In genomic region chr22:36252754-36253522, GRCh38 we compare ENCODE assay signal across 9 cellular contexts. TPM values are rescaled to one million over a fixed set of nuclear protein-coding genes. Genes with fewer than 3 reads are reported as not detected.
DNase-seq lines count a peak whose midpoint lies in the region; ATAC-seq and TF ChIP-seq lines count a peak whose summit lies in the region.
"Had no signal": no experiment of that assay in that cellular context is flagged by ENCODE, and none has a peak within 500 bp of the region (broad histone marks: within the 10 kb centered on the region; RNA-seq: fewer than 3 reads in every experiment).

A gene with protein sequence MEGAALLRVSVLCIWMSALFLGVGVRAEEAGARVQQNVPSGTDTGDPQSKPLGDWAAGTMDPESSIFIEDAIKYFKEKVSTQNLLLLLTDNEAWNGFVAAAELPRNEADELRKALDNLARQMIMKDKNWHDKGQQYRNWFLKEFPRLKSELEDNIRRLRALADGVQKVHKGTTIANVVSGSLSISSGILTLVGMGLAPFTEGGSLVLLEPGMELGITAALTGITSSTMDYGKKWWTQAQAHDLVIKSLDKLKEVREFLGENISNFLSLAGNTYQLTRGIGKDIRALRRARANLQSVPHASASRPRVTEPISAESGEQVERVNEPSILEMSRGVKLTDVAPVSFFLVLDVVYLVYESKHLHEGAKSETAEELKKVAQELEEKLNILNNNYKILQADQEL (plus strand): TSS chr22:36253133. CDS start chr22:36254956, 1,823 bp downstream.

- H3K36me3 Mint-ChIP-seq in activated T-cell treated with anti-CD3 and anti-CD28 coated beads, Interleukin-2, amount 50 U/mL, for 24 hours (ENCODE audit: low read depth), result peaks cover 40% of the 10 kb centered on the region

- DNase-seq in IMR-90, result peak; percentile 43
- DNase-seq in activated T-cell treated with anti-CD3 and anti-CD28 coated beads, Interleukin-2, amount 50 U/mL, for 24 hours, result peak; percentile 62
- DNase-seq in fibroblast of the aortic adventitia (ENCODE audit: low read depth), result peak; percentile 74
- DNase-seq in pulmonary artery endothelial cell (ENCODE audit: low read depth, low spot score), result no peak

- H4K5ac ChIP-seq in IMR-90 (ENCODE audit: low read depth, low read length), result peak within 1 kb of the TSS; percentile 84

- no peaks in the 10 kb centered on the region for H3K27me3 ChIP-seq in IMR-90 (ENCODE audit: control insufficient read depth, insufficient read depth, low read length)
- H3K27me3 ChIP-seq: cardiac muscle cell had no signal

- TF ChIP-seq CTCF in IMR-90 (conservative IDR thresholded peaks at IDR 0.05; ENCODE audit: low read depth, low read length), result no peak
- no peak for TF ChIP-seq CTCF in fibroblast of the aortic adventitia (IDR thresholded peaks at IDR 0.05; ENCODE audit: insufficient read depth, low read length)

- WGBS in IMR-90 (ENCODE audit: extremely low coverage in 2 of 2, insufficient read length in 1 of 2), 2 experiments, result 83% methylated on average over 1 of the region's 10 CpGs; no CpG with 5 or more reads in 1 of the 2 experiments

- no peaks in the 10 kb centered on the region for H3K36me3 ChIP-seq in IMR-90 (ENCODE audit: control insufficient read depth, insufficient read depth, low read length)
- H3K36me3 ChIP-seq: cardiac muscle cell had no signal

- H2AFZ ChIP-seq in IMR-90 (replicated peaks; ENCODE audit: low read length, poor library complexity), result peak within 1 kb of the TSS; percentile 24

- in situ Hi-C loops in IMR-90 (cut with MboI; ENCODE audit: low sequenced_read_pairs), result no loop called here

- peaks cover 65% of the 10 kb centered on the region for H3K4me1 Mint-ChIP-seq in activated T-cell treated with anti-CD3 and anti-CD28 coated beads, Interleukin-2, amount 50 U/mL, for 24 hours (ENCODE audit: low read depth)

- no peak within 1 kb of the TSS for H4K91ac ChIP-seq in IMR-90 (ENCODE audit: insufficient read depth, low read depth, low read length)

- POLR2A ChIA-PET in IMR-90 (lab: Charles Lee; ENCODE audit: unreplicated experiment), result no interaction called here

- H2BK20ac ChIP-seq in IMR-90 (ENCODE audit: low read depth, low read length), result no peak within 1 kb of the TSS

- dilution Hi-C loops in IMR-90 (cut with HindIII; ENCODE audit: low sequenced_read_pairs, unreplicated experiment), result no loop called here

- H3K27ac ChIP-seq in IMR-90 (ENCODE audit: insufficient read depth, low read length), result no peak within 1 kb of the TSS
- H3K27ac ChIP-seq: cardiac muscle cell had no signal

- peaks cover 3% of the 10 kb centered on the region; the same call in 1 of the 2 replicates for H3K9me1 ChIP-seq in IMR-90 (ENCODE audit: insufficient read depth, low read length)

- peak within 1 kb of the TSS; percentile 45; the same call in 1 of the 2 replicates for H3K18ac ChIP-seq in IMR-90 (ENCODE audit: low read depth, low read length)

- intact Hi-C loops in IMR-90 (cut with micrococcal nuclease), result no loop called here

- peak within 1 kb of the TSS; percentile 97 for H3K27ac Mint-ChIP-seq in activated T-cell treated with anti-CD3 and anti-CD28 coated beads, Interleukin-2, amount 50 U/mL, for 24 hours

- peak within 1 kb of the TSS; percentile 27; the same call in 1 of the 2 replicates for H2AK5ac ChIP-seq in IMR-90 (ENCODE audit: low read depth, low read length)

- ATAC-seq in GM18868 (IDR thresholded peaks at IDR 0.05; ENCODE audit: unreplicated experiment) (peak; percentile 65), IMR-90 (ENCODE audit: low read depth) (peak; percentile 68), GM21390 (IDR thresholded peaks at IDR 0.05; ENCODE audit: unreplicated experiment) (no peak), HG03565 (IDR thresholded peaks at IDR 0.05; ENCODE audit: unreplicated experiment) (no peak), HG03045 (IDR thresholded peaks at IDR 0.05; ENCODE audit: unreplicated experiment) (no peak)

- H2BK15ac ChIP-seq in IMR-90 (ENCODE audit: low read depth, low read length), result peak within 1 kb of the TSS; percentile 48; the same call in 1 of the 3 replicates

- no peaks in the 10 kb centered on the region for H3K79me1 ChIP-seq in IMR-90 (ENCODE audit: low read depth in 1 of 2, low read length in 2 of 2)

- no peaks in the 10 kb centered on the region for H4K20me1 ChIP-seq in IMR-90 (ENCODE audit: insufficient read depth, low read length)

- H3K9me3 Mint-ChIP-seq in activated T-cell treated with anti-CD3 and anti-CD28 coated beads, Interleukin-2, amount 50 U/mL, for 24 hours, result no peaks in the 10 kb centered on the region

- H3K4me3 ChIP-seq in IMR-90 (ENCODE audit: insufficient read depth, low read depth, low read length) (peak within 1 kb of the TSS; percentile 32; the same call in 1 of the 2 replicates), fibroblast of the aortic adventitia (ENCODE audit: low read depth, low read length) (peak within 1 kb of the TSS; percentile 64)
- H3K4me3 ChIP-seq: cardiac muscle cell had no signal

- CTCF ChIA-PET in IMR-90 (lab: Yijun Ruan, JAX), result no interaction called here

- peak within 1 kb of the TSS; percentile 5 for H2AK9ac ChIP-seq in IMR-90 (replicated peaks; ENCODE audit: low read depth, low read length, poor library complexity)

- no peaks in the 10 kb centered on the region for H3K27me3 Mint-ChIP-seq in activated T-cell treated with anti-CD3 and anti-CD28 coated beads, Interleukin-2, amount 50 U/mL, for 24 hours

- peak within 1 kb of the TSS; percentile 91 for H3K4me2 ChIP-seq in IMR-90 (ENCODE audit: low read depth, low read length)

- H3K9me3 ChIP-seq in IMR-90 (ENCODE audit: control insufficient read depth, insufficient read depth, low read length), result no peaks in the 10 kb centered on the region

- no peak for TF ChIP-seq RAD21 in IMR-90 (IDR thresholded peaks at IDR 0.05; ENCODE audit: low read length)

- no peak within 1 kb of the TSS for H3K56ac ChIP-seq in IMR-90 (ENCODE audit: extremely low read depth, insufficient read depth, low read length)

- peak within 1 kb of the TSS; percentile 30 for H3K14ac ChIP-seq in IMR-90 (replicated peaks; ENCODE audit: low read depth, low read length)

- peak within 1 kb of the TSS; percentile 3; the same call in 1 of the 2 replicates for H3K23ac ChIP-seq in IMR-90 (ENCODE audit: low read depth, low read length)

- peak within 1 kb of the TSS; percentile 90 for H3K4me3 Mint-ChIP-seq in activated T-cell treated with anti-CD3 and anti-CD28 coated beads, Interleukin-2, amount 50 U/mL, for 24 hours

- H4K8ac ChIP-seq in IMR-90 (ENCODE audit: low read depth in 2 of 2, low read length in 2 of 2), result peak within 1 kb of the TSS; percentile 49 to 84

- H2BK120ac ChIP-seq in IMR-90 (ENCODE audit: low read depth, low read length), result no peak within 1 kb of the TSS

- H2BK5ac ChIP-seq in IMR-90 (ENCODE audit: low read depth, low read length, poor library complexity, severe bottlenecking), result no peak within 1 kb of the TSS

- H3K4me1 ChIP-seq in IMR-90 (ENCODE audit: control insufficient read depth, insufficient read depth, low read length), result peaks cover 4% of the 10 kb centered on the region; the same call in 1 of the 2 replicates

- no peak within 1 kb of the TSS; the same call in 1 of the 2 replicates for H3K9ac ChIP-seq in IMR-90 (ENCODE audit: low read depth, low read length)

- H3K4ac ChIP-seq in IMR-90 (ENCODE audit: low read depth, low read length), result peak within 1 kb of the TSS; percentile 40; the same call in 1 of the 2 replicates

- no TSS peak for BruUV-seq in IMR-90 (replicated peaks; lab: Mats Ljungman, UMichigan)

- no peak for TF ChIP-seq POLR2A in IMR-90 (IDR thresholded peaks at IDR 0.05; ENCODE audit: low read depth, low read length)

TF ChIP-seq in IMR-90, 13 proteins besides CTCF, POLR2A, EP300 and RAD21:
- TF ChIP-seq NFE2L2 (IDR thresholded peaks at IDR 0.05; ENCODE audit: low read depth, low read length), result no peak
- TF ChIP-seq RCOR1 (IDR thresholded peaks at IDR 0.05; ENCODE audit: insufficient replicate concordance, low read length), result no peak
- TF ChIP-seq MXI1 (IDR thresholded peaks at IDR 0.05; ENCODE audit: borderline replicate concordance, low read depth, low read length), result no peak
- TF ChIP-seq SMC3 (IDR thresholded peaks at IDR 0.05; ENCODE audit: low read depth, low read length), result no peak
- TF ChIP-seq, protein P1, sequence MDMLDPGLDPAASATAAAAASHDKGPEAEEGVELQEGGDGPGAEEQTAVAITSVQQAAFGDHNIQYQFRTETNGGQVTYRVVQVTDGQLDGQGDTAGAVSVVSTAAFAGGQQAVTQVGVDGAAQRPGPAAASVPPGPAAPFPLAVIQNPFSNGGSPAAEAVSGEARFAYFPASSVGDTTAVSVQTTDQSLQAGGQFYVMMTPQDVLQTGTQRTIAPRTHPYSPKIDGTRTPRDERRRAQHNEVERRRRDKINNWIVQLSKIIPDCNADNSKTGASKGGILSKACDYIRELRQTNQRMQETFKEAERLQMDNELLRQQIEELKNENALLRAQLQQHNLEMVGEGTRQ (IDR thresholded peaks at IDR 0.05; ENCODE audit: low read depth, low read length), result no peak
- no peak for TF ChIP-seq CHD1 (IDR thresholded peaks at IDR 0.05; ENCODE audit: low read depth, low read length)
- no peak for TF ChIP-seq FOS (IDR thresholded peaks at IDR 0.05; ENCODE audit: low read depth, low read length)
- TF ChIP-seq CEBPB (IDR thresholded peaks at IDR 0.05; ENCODE audit: low read depth, low read length), result no peak
- TF ChIP-seq RFX5 (IDR thresholded peaks at IDR 0.05; ENCODE audit: low read depth, low read length), result no peak
- no peak for TF ChIP-seq BHLHE40 (IDR thresholded peaks at IDR 0.05; ENCODE audit: low read depth, low read length)
- TF ChIP-seq MAZ (IDR thresholded peaks at IDR 0.05; ENCODE audit: borderline replicate concordance, low read depth, low read length), result no peak
- no peak for TF ChIP-seq MAFK (IDR thresholded peaks at IDR 0.05; ENCODE audit: low read depth, low read length)
- no peak for TF ChIP-seq ELK1 (IDR thresholded peaks at IDR 0.05; ENCODE audit: borderline replicate concordance, low read depth, low read length)

RNA-seq across cellular contexts. Expression of the gene that starts here (rescaled TPM):
- 0.36 and 0.56 TPM in 2 replicates for total RNA-seq in IMR-90 (2012; rRNA removed)
- 0.69 and 0.77 TPM in 2 replicates for polyA plus RNA-seq in IMR-90 (2012; rRNA removed)
- 0.38 and 0.84 TPM in 2 replicates for polyA plus RNA-seq in IMR-90 (2012; cell fraction: cytosol; rRNA removed)
- polyA plus RNA-seq in IMR-90 (2012; cell fraction: nucleus; rRNA removed; ENCODE audit: low replicate concordance), result 0.42 and 0.97 TPM in 2 replicates
- 10.3 and 29.4 TPM in 2 replicates for total RNA-seq in fibroblast of the aortic adventitia (ENCODE audit: low replicate concordance)
- total RNA-seq in pulmonary artery endothelial cell, result 26.5 and 52.2 TPM in 2 replicates
- total RNA-seq: cardiac muscle cell had no signal

Comparison
In these comparisons a context has a peak if more than half of its experiments do, and no peak if none do; other contexts are left out.
1. Peak in DNase-seq, ATAC-seq, H3K4me3 ChIP-seq and H3K4me2 ChIP-seq in IMR-90; RNA of the gene not detected or under 1 TPM.